In the genomic region with DNA sequence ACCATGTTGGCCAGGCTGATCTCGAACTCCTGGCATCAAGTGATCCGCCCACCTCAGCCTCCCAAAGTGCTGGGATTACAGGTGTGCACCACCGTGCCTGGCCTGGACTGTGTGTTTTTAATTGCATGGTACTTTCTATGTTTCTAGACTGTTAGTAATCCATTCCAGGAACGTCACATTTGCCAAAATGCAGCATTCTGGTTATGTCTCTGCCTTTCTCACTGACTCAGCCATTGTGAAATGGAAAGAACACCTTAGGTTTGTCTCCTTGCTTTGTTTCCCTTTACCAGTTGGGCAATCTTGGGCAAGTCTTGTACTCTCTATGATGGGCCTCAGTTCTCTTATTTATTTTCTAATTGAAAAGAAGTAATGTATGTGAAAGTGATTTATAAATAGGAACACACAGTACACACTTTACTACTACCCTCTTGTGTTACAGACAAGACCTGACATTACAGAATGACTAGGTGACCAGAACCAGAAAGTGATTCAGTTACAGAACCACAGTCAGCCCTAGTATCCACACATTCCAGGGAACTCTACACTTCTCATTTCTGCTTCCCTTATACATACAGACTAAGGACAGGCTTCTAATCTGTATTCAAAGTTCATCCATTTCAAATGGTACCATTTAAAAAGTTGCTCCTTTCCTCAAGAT, we compare ENCODE assay signal across 33 cellular contexts.
DNase-seq lines count a peak whose midpoint lies in the region; ATAC-seq and TF ChIP-seq lines count a peak whose summit lies in the region.
"Had no signal": no experiment of that assay in that cellular context is flagged by ENCODE, and none has a peak within 500 bp of the region (broad histone marks: within the 10 kb centered on the region; RNA-seq: fewer than 3 reads in every experiment).

No MANE protein-coding gene starts in this region.

- H3K9me2 ChIP-seq in PC-3 (replicated peaks; ENCODE audit: low read length): no peaks in the 10 kb centered on the region

- H3K23ac ChIP-seq in H9 (ENCODE audit: insufficient read length, low read depth, low read length): no peak overlapping the region

- no peaks in the 10 kb centered on the region for H3K79me1 ChIP-seq in H9 (ENCODE audit: insufficient read depth, low read depth, low read length, poor library complexity, severe bottlenecking)

- no peak overlapping the region for H4K91ac ChIP-seq in H9 (ENCODE audit: insufficient read length, low read depth, low read length)

- intact Hi-C loops in PC-3 (cut with micrococcal nuclease): no loop called here
- intact Hi-C loops in CD4-positive, alpha-beta T cell (cut with DNase I, micrococcal nuclease): no loop called here

- H3K56ac ChIP-seq in H9 (ENCODE audit: insufficient read length, low read depth, low read length): no peak overlapping the region

- no peak for TF ChIP-seq CTCF in H9 (conservative IDR thresholded peaks at IDR 0.05)
- TF ChIP-seq CTCF in PC-3 (conservative IDR thresholded peaks at IDR 0.05; ENCODE audit: low read depth, low read length): no peak
- TF ChIP-seq CTCF in CD4-positive, alpha-beta T cell (IDR thresholded peaks at IDR 0.05): no peak

- peak overlapping the region in 1 of 2 experiments; percentile 27; a peak in 1 of 5 replicates for H3K4me3 Mint-ChIP-seq in H9
- H3K4me3 Mint-ChIP-seq in activated T-helper 17 cell treated with anti-CD3 and anti-CD28 coated beads, Interleukin-2, amount 50 U/mL, for 72 hours: no peak overlapping the region
- no peak overlapping the region for H3K4me3 Mint-ChIP-seq in CD4-positive, alpha-beta T cell
- H3K4me3 Mint-ChIP-seq: activated CD4-positive, alpha-beta T cell treated with anti-CD3 and anti-CD28 coated beads, Interleukin-2, amount 10 ng/mL, durations not matched to agents 24 days and 14 days; activated naive CD8-positive, alpha-beta T cell treated with anti-CD3 and anti-CD28 coated beads, Interleukin-2, amount 10 ng/mL, durations not matched to agents 7 days and 5 days; CD4-positive, alpha-beta memory T cell; mesothelial cell of epicardium had no signal

- POLR2A ChIA-PET in PC-3 (lab: Charles Lee; ENCODE audit: unreplicated experiment): no interaction called here
- POLR2A ChIA-PET in CD4-positive, alpha-beta T cell (lab: Charles Lee): no interaction called here

- H3K18ac ChIP-seq in H9 (ENCODE audit: insufficient read length, low read depth, low read length): no peak overlapping the region

- no peak overlapping the region for H2BK15ac ChIP-seq in H9 (ENCODE audit: low read depth, low read length)

- H3K36me3 Mint-ChIP-seq in H9 (ENCODE audit: insufficient read depth in 1 of 3, low read depth in 3 of 3): peaks cover 0 to 2% (median 0%) of the 10 kb centered on the region in 3 experiments; a peak in 1 of 7 replicates
- H3K36me3 Mint-ChIP-seq in activated T-helper 17 cell treated with anti-CD3 and anti-CD28 coated beads, Interleukin-2, amount 50 U/mL, for 72 hours (ENCODE audit: low read depth): no peaks in the 10 kb centered on the region
- H3K36me3 Mint-ChIP-seq in CD4-positive, alpha-beta T cell (ENCODE audit: low read depth): no peaks in the 10 kb centered on the region
- H3K36me3 Mint-ChIP-seq: CD4-positive, alpha-beta memory T cell; mesothelial cell of epicardium had no signal

- WGBS in H9 (ENCODE audit: extremely low coverage, insufficient read length, low lambda C conversion rate): no CpG with 5 or more reads among the region's 4 CpGs

- H3K4me3 ChIP-seq in PC-3 (ENCODE audit: low read length): no peak overlapping the region
- H3K4me3 ChIP-seq: ascending aorta, colonic mucosa, GM12878, HAP-1, K562, Peyer's patch, right lobe of liver, spleen, stomach, uterus had no signal

- no peaks in the 10 kb centered on the region for H3K9me3 ChIP-seq in H9 (ENCODE audit: control insufficient read depth, low read depth, low read length)
- H3K9me3 ChIP-seq in PC-3 (ENCODE audit: low read length): no peaks in the 10 kb centered on the region
- H3K9me3 ChIP-seq in CD4-positive, alpha-beta T cell (ENCODE audit: control insufficient read depth, low read length): no peaks in the 10 kb centered on the region
- H3K9me3 ChIP-seq: ascending aorta, colonic mucosa, HAP-1, Peyer's patch, right lobe of liver, spleen, stomach, uterus had no signal

- no peak overlapping the region for H4K8ac ChIP-seq in H9 (replicated peaks; ENCODE audit: insufficient read length, low read depth, low read length)

- H3K36me3 ChIP-seq in PC-3 (ENCODE audit: low read depth, low read length): no peaks in the 10 kb centered on the region
- H3K36me3 ChIP-seq: ascending aorta, colonic mucosa, HAP-1, Peyer's patch, right lobe of liver, spleen, stomach, uterus had no signal

- H2BK5ac ChIP-seq in H9 (ENCODE audit: insufficient read length, low read length): no peak overlapping the region

- no peak overlapping the region for H2BK12ac ChIP-seq in H9 (ENCODE audit: insufficient read length, low read depth, low read length)

- H4K20me1 ChIP-seq in H9 (ENCODE audit: control insufficient read depth, insufficient read depth, insufficient read length) (no peaks in the 10 kb centered on the region), PC-3 (ENCODE audit: low read length) (no peaks in the 10 kb centered on the region)

- H3T11ph ChIP-seq in H9 (ENCODE audit: low read length): no peak overlapping the region

- H3K79me2 ChIP-seq in H9 (ENCODE audit: insufficient read depth, low read length): no peaks in the 10 kb centered on the region
- no peaks in the 10 kb centered on the region for H3K79me2 ChIP-seq in PC-3 (ENCODE audit: low read length)

- H3F3A ChIP-seq in PC-3 (ENCODE audit: low read length, unreplicated experiment): no peaks in the 10 kb centered on the region

- no peak overlapping the region for H2BK20ac ChIP-seq in H9 (ENCODE audit: low read depth, low read length, poor library complexity, severe bottlenecking)

- peak overlapping the region in 2 of 3 experiments; percentile 23 to 97; a peak in 4 of 7 replicates for H3K27ac Mint-ChIP-seq in H9
- H3K27ac Mint-ChIP-seq in activated T-helper 17 cell treated with anti-CD3 and anti-CD28 coated beads, Interleukin-2, amount 50 U/mL, for 72 hours: peak overlapping the region; percentile 39
- no peak overlapping the region for H3K27ac Mint-ChIP-seq in CD4-positive, alpha-beta T cell
- H3K27ac Mint-ChIP-seq: activated CD4-positive, alpha-beta T cell treated with anti-CD3 and anti-CD28 coated beads, Interleukin-2, amount 10 ng/mL, durations not matched to agents 24 days and 14 days; activated naive CD8-positive, alpha-beta T cell treated with anti-CD3 and anti-CD28 coated beads, Interleukin-2, amount 10 ng/mL, durations not matched to agents 7 days and 5 days; activated T-helper 2 cell treated with anti-CD3 and anti-CD28 coated beads, Interferon-gamma antibody, Interleukin-2, Interleukin-4, amounts not matched to agents 10 μg/mL and 5 μg/mL and 100 μg/mL, durations not matched to agents 14 hours and 24 hours and 36 hours; CD4-positive, alpha-beta memory T cell; mesothelial cell of epicardium had no signal

- no peak overlapping the region for H2AK5ac ChIP-seq in H9 (ENCODE audit: insufficient read length, low read length)

- H3K4ac ChIP-seq in H9 (ENCODE audit: low read depth, low read length): no peak overlapping the region

- no peaks in the 10 kb centered on the region; a peak in 1 of 5 replicates for H3K9me3 Mint-ChIP-seq in H9
- H3K9me3 Mint-ChIP-seq in activated T-helper 17 cell treated with anti-CD3 and anti-CD28 coated beads, Interleukin-2, amount 50 U/mL, for 72 hours: no peaks in the 10 kb centered on the region
- H3K9me3 Mint-ChIP-seq in CD4-positive, alpha-beta T cell: no peaks in the 10 kb centered on the region
- H3K9me3 Mint-ChIP-seq: activated CD4-positive, alpha-beta T cell treated with anti-CD3 and anti-CD28 coated beads, Interleukin-2, amount 10 ng/mL, durations not matched to agents 24 days and 14 days; activated naive CD8-positive, alpha-beta T cell treated with anti-CD3 and anti-CD28 coated beads, Interleukin-2, amount 10 ng/mL, durations not matched to agents 7 days and 5 days; activated T-helper 2 cell treated with anti-CD3 and anti-CD28 coated beads, Interferon-gamma antibody, Interleukin-2, Interleukin-4, amounts not matched to agents 10 μg/mL and 5 μg/mL and 100 μg/mL, durations not matched to agents 14 hours and 24 hours and 36 hours; CD4-positive, alpha-beta memory T cell; mesothelial cell of epicardium had no signal

- H3K27ac ChIP-seq in H9 (ENCODE audit: insufficient read length, low read depth, low read length) (no peak overlapping the region), PC-3 (ENCODE audit: low read length) (no peak overlapping the region)
- H3K27ac ChIP-seq in CD4-positive, alpha-beta T cell (ENCODE audit: low read depth, low read length): no peak overlapping the region
- H3K27ac ChIP-seq: ascending aorta, colonic mucosa, Peyer's patch, right lobe of liver, spleen, stomach, uterus had no signal

- CTCF ChIA-PET in PC-3 (lab: Charles Lee): no interaction called here
- CTCF ChIA-PET in CD4-positive, alpha-beta T cell (lab: Charles Lee): interaction anchor here (0.9 kb wide), 1 partner anchor 11 kb away, joined by 3 read pairs; no protein-coding TSS in a partner anchor

- H3K27me3 ChIP-seq in H9 (ENCODE audit: insufficient read depth, low read length) (no peaks in the 10 kb centered on the region), PC-3 (ENCODE audit: low read length) (no peaks in the 10 kb centered on the region)
- no peaks in the 10 kb centered on the region for H3K27me3 ChIP-seq in CD4-positive, alpha-beta T cell (ENCODE audit: control insufficient read depth, insufficient read depth, low read length)
- H3K27me3 ChIP-seq: ascending aorta, colonic mucosa, Peyer's patch, right lobe of liver, spleen, stomach, uterus had no signal

- no peaks in the 10 kb centered on the region for H3K23me2 ChIP-seq in H9 (ENCODE audit: insufficient read length, low read depth, low read length, poor library complexity, severe bottlenecking)

- no peaks in the 10 kb centered on the region for H3K27me3 Mint-ChIP-seq in H9 (ENCODE audit: low read depth)
- H3K27me3 Mint-ChIP-seq in activated T-helper 17 cell treated with anti-CD3 and anti-CD28 coated beads, Interleukin-2, amount 50 U/mL, for 72 hours: peaks cover 25% of the 10 kb centered on the region
- no peaks in the 10 kb centered on the region for H3K27me3 Mint-ChIP-seq in CD4-positive, alpha-beta T cell
- H3K27me3 Mint-ChIP-seq: progenitor cell of endocrine pancreas had no signal

- peak; percentile 27 for DNase-seq in activated CD4-positive, alpha-beta T cell treated with anti-CD3 and anti-CD28 coated beads for 48 hours
- DNase-seq in activated CD4-positive, alpha-beta T cell treated with anti-CD3 and anti-CD28 coated beads for 1 hour: no peak
- DNase-seq in H9 (no peak), iris pigment epithelial cell (ENCODE audit: low read depth) (peak; percentile 33), PC-3 (no peak)
- no peak for DNase-seq in CD4-positive, alpha-beta T cell
- DNase-seq: activated CD4-positive, alpha-beta T cell treated with anti-CD3 and anti-CD28 coated beads, Interleukin-2, amount 10 ng/mL, durations not matched to agents 24 days and 14 days; activated naive CD8-positive, alpha-beta T cell treated with anti-CD3 and anti-CD28 coated beads, Interleukin-2, amount 10 ng/mL, durations not matched to agents 7 days and 5 days; CD4-positive, alpha-beta memory T cell; colonic mucosa; effector CD8-positive, alpha-beta T cell; EL; kidney; NCI-H1417 treated with DMSO at 0.1 percent for 48 hours; NCI-H2227 treated with DMSO at 0.1 percent for 48 hours; NCI-H526; nucleus accumbens; Peyer's patch; right lobe of liver; SHP77; spleen; stimulated activated CD4-positive, alpha-beta T cell treated with anti-CD3 and anti-CD28 coated beads, Interleukin-2, amount 100 ng/mL, for 24 hours; stomach; uterus had no signal

- no TSS peak for BruUV-seq in PC-3 (replicated peaks; lab: Mats Ljungman, UMichigan)

- H3K9ac ChIP-seq in H9 (ENCODE audit: extremely low read depth, insufficient read length, low read length) (no peak overlapping the region), PC-3 (ENCODE audit: low read length) (no peak overlapping the region)

- H2AFZ ChIP-seq in H9 (ENCODE audit: low read length) (no peak overlapping the region), PC-3 (ENCODE audit: low read length) (no peak overlapping the region)

- ATAC-seq in activated T-helper 17 cell treated with anti-CD3 and anti-CD28 coated beads, Interleukin-2, amount 50 U/mL, for 72 hours (replicated peaks): peak; percentile 88
- ATAC-seq in GM18870 (IDR thresholded peaks at IDR 0.05; ENCODE audit: unreplicated experiment) (no peak), PC-3 (no peak)
- ATAC-seq in CD4-positive, alpha-beta T cell (ENCODE audit: poor library complexity): no peak
- ATAC-seq: GM12878, K562, right lobe of liver had no signal

- no peak overlapping the region for H2BK120ac ChIP-seq in H9 (ENCODE audit: low read depth, low read length, poor library complexity, severe bottlenecking)

- H4K5ac ChIP-seq in H9 (ENCODE audit: insufficient read length, low read depth, low read length): no peak overlapping the region

- peaks cover 7% of the 10 kb centered on the region; the same call in 1 of the 2 replicates for H3K4me1 ChIP-seq in H9 (ENCODE audit: insufficient read depth, low read length)
- H3K4me1 ChIP-seq in PC-3 (ENCODE audit: insufficient read depth, low read length): peaks cover 17% of the 10 kb centered on the region
- H3K4me1 ChIP-seq: ascending aorta, colonic mucosa, Peyer's patch, uterus had no signal

- no peak overlapping the region for H3K14ac ChIP-seq in H9 (ENCODE audit: insufficient read depth, low read length)

- H3K4me2 ChIP-seq in H9 (ENCODE audit: insufficient read depth, insufficient read length, low read length): no peak overlapping the region
- H3K4me2 ChIP-seq in PC-3 (ENCODE audit: low read length): no peak overlapping the region

- H3K4me1 Mint-ChIP-seq in H9: peaks cover 86 to 95% of the 10 kb centered on the region in 2 experiments
- H3K4me1 Mint-ChIP-seq in activated T-helper 17 cell treated with anti-CD3 and anti-CD28 coated beads, Interleukin-2, amount 50 U/mL, for 72 hours: peaks cover 2% of the 10 kb centered on the region
- peaks cover 17% of the 10 kb centered on the region for H3K4me1 Mint-ChIP-seq in CD4-positive, alpha-beta T cell (ENCODE audit: low read depth)

Comparison
In these comparisons a context has a peak if more than half of its experiments do, and no peak if none do; other contexts are left out.
1. DNase-seq: peak in activated CD4-positive, alpha-beta T cell treated with anti-CD3 and anti-CD28 coated beads for 48 hours (single experiment) and iris pigment epithelial cell (single experiment); none in activated CD4-positive, alpha-beta T cell treated with anti-CD3 and anti-CD28 coated beads for 1 hour (single experiment), H9 (single experiment), PC-3 (single experiment) and CD4-positive, alpha-beta T cell (0 of 10).